Comparison of ENCODE assay signal across 16 cellular contexts in genomic region chr9:88773627-88774244, GRCh38.
A peak's percentile ranks its signal among the peaks of the same experiment; 100 is the strongest.
DNase-seq lines count a peak whose midpoint lies in the region; ATAC-seq and TF ChIP-seq lines count a peak whose summit lies in the region.
"Had no signal": no experiment of that assay in that cellular context is flagged by ENCODE, and none has a peak within 500 bp of the region (broad histone marks: within the 10 kb centered on the region; RNA-seq: fewer than 3 reads in every experiment).

No MANE protein-coding gene starts in this region.

- no peak overlapping the region for H3K4ac ChIP-seq in trophoblast cell (ENCODE audit: low read depth, low read length)

- H2BK120ac ChIP-seq in trophoblast cell (ENCODE audit: insufficient read depth, low read length, poor library complexity), result no peak overlapping the region

- H2BK12ac ChIP-seq in trophoblast cell (ENCODE audit: low read length), result no peak overlapping the region

- no peak overlapping the region for H2AFZ ChIP-seq in trophoblast cell (ENCODE audit: insufficient read depth, low read length, poor library complexity)

- H3K27me3 ChIP-seq in SJSA1 (replicated peaks), result no peaks in the 10 kb centered on the region
- H3K27me3 ChIP-seq in trophoblast cell (ENCODE audit: insufficient read depth, low read length), result no peaks in the 10 kb centered on the region
- H3K27me3 ChIP-seq in WERI-Rb-1 (ENCODE audit: insufficient read depth, low read depth, severe bottlenecking), result no peaks in the 10 kb centered on the region

- no peak overlapping the region for H3K14ac ChIP-seq in trophoblast cell (ENCODE audit: low read length)

- DNase-seq in NCI-H82 (lab: John Stamatoyannopoulos, UW), result peak; percentile 2
- no peak for DNase-seq in NCI-H82 treated with DMSO at 0.1 percent for 48 hours (lab: John Stamatoyannopoulos, UW; ENCODE audit: unreplicated experiment)
- DNase-seq in SJSA1 (ENCODE audit: low read depth in 1 of 2, low spot score in 2 of 2), result peak in 1 of 2 experiments; percentile 58
- peak; percentile 45 for DNase-seq in fibroblast of gingiva (ENCODE audit: low read depth)
- no peak for DNase-seq in trophoblast cell
- DNase-seq in WERI-Rb-1, result no peak
- no peak for DNase-seq in GM03348 (ENCODE audit: low spot score)
- DNase-seq: 8988T; activated B cell treated with CpG ODN at 0.5 μM for 24 hours; activated naive CD8-positive, alpha-beta T cell treated with anti-CD3 and anti-CD28 coated beads, Interleukin-2, amount 50 U/mL, for 24 hours; activated T-cell treated with anti-CD3 and anti-CD28 coated beads for 4 hours; effector CD8-positive, alpha-beta T cell; NCI-H1417 treated with DMSO at 0.1 percent for 48 hours; NCI-H69; stimulated activated CD4-positive, alpha-beta T cell treated with anti-CD3 and anti-CD28 coated beads, Interleukin-1b, Interleukin-23, amount 100 ng/mL, for 48 hours had no signal

- H3K9ac ChIP-seq in trophoblast cell (ENCODE audit: low read length), result no peak overlapping the region

- H4K91ac ChIP-seq in trophoblast cell (ENCODE audit: low read depth, low read length), result no peak overlapping the region

- no peak overlapping the region for H4K12ac ChIP-seq in trophoblast cell (ENCODE audit: low read depth, low read length)

- H3K79me2 ChIP-seq in trophoblast cell (ENCODE audit: control insufficient read depth, insufficient read depth, low read length, poor library complexity), result peaks cover 10% of the 10 kb centered on the region

- H3K4me3 ChIP-seq in SJSA1, result no peak overlapping the region
- no peak overlapping the region for H3K4me3 ChIP-seq in trophoblast cell (ENCODE audit: low read depth, low read length)
- H3K4me3 ChIP-seq in WERI-Rb-1 (ENCODE audit: low read depth, low read length), result no peak overlapping the region

- WGBS in trophoblast cell (ENCODE audit: extremely low coverage, insufficient coverage, insufficient read length), result no CpG with 5 or more reads among the region's 4 CpGs

- H3K36me3 ChIP-seq in SJSA1 (no peaks in the 10 kb centered on the region), trophoblast cell (ENCODE audit: control insufficient read depth in 1 of 2, insufficient read depth in 2 of 2, low read length in 2 of 2) (no peaks in the 10 kb centered on the region), WERI-Rb-1 (no peaks in the 10 kb centered on the region)

- H3K4me1 ChIP-seq in SJSA1 (replicated peaks) (peaks cover 50% of the 10 kb centered on the region), trophoblast cell (ENCODE audit: control insufficient read depth in 1 of 2, insufficient read depth in 2 of 2, low read length in 2 of 2) (peaks cover 28 to 31% of the 10 kb centered on the region in 2 experiments)

- ATAC-seq in HG02798 (IDR thresholded peaks at IDR 0.05; ENCODE audit: poor library complexity, unreplicated experiment), result no peak
- ATAC-seq: activated naive CD8-positive, alpha-beta T cell treated with anti-CD3 and anti-CD28 coated beads, Interleukin-2, amount 50 U/mL, for 24 hours had no signal

- H3K27ac ChIP-seq in SJSA1 (peak overlapping the region; percentile 89), trophoblast cell (ENCODE audit: low read depth, low read length) (peak overlapping the region; percentile 4), WERI-Rb-1 (no peak overlapping the region)

- no peak overlapping the region for H3K18ac ChIP-seq in trophoblast cell (ENCODE audit: low read length)

- no peak overlapping the region for H3K4me2 ChIP-seq in trophoblast cell (ENCODE audit: low read length)

- H2AK5ac ChIP-seq in trophoblast cell (ENCODE audit: low read length), result no peak overlapping the region

- no peak overlapping the region for H4K8ac ChIP-seq in trophoblast cell (ENCODE audit: low read depth, low read length)

- H3K9me3 ChIP-seq in SJSA1 (replicated peaks), result no peaks in the 10 kb centered on the region
- peaks cover 4% of the 10 kb centered on the region for H3K9me3 ChIP-seq in trophoblast cell (ENCODE audit: insufficient read depth, low read depth, low read length)
- H3K9me3 ChIP-seq in WERI-Rb-1 (ENCODE audit: severe bottlenecking), result no peaks in the 10 kb centered on the region

- H2BK5ac ChIP-seq in trophoblast cell (ENCODE audit: low read depth, low read length, poor library complexity), result no peak overlapping the region

- no peak for TF ChIP-seq CTCF in WERI-Rb-1 (IDR thresholded peaks at IDR 0.05; ENCODE audit: low read depth, low read length)

- H3K79me1 ChIP-seq in trophoblast cell (ENCODE audit: low read length), result peaks cover 36% of the 10 kb centered on the region

- no peak overlapping the region for H3K23ac ChIP-seq in trophoblast cell (ENCODE audit: low read length)

Comparison
In these comparisons a context has a peak if more than half of its experiments do, and no peak if none do; other contexts are left out.
1. DNase-seq: peak in NCI-H82 (single experiment) and fibroblast of gingiva (single experiment); none in NCI-H82 treated with DMSO at 0.1 percent for 48 hours (single experiment), trophoblast cell (0 of 2), WERI-Rb-1 (single experiment) and GM03348 (single experiment).